12 cellular contexts compared by ENCODE assay signal in genomic region chr17:15377200-15377599, GRCh38. TPM values are rescaled to one million over a fixed set of nuclear protein-coding genes. Genes with fewer than 3 reads are reported as not detected.
DNase-seq lines count a peak whose midpoint lies in the region; ATAC-seq, FAIRE-seq and TF ChIP-seq lines count a peak whose summit lies in the region.
"Had no signal": no experiment of that assay in that cellular context is flagged by ENCODE, and none has a peak within 500 bp of the region (broad histone marks: within the 10 kb centered on the region; RNA-seq: fewer than 3 reads in every experiment).

No MANE protein-coding gene starts in this region.

- H3K4me1 Mint-ChIP-seq in astrocyte (ENCODE audit: low read depth, unreplicated experiment) = peaks cover 9% of the 10 kb centered on the region
- H3K4me1 Mint-ChIP-seq: activated naive CD8-positive, alpha-beta T cell treated with anti-CD3 and anti-CD28 coated beads, Interleukin-2, amount 10 ng/mL, durations not matched to agents 7 days and 5 days had no signal

- H3K4me3 ChIP-seq in astrocyte (ENCODE audit: insufficient read depth, low read depth, low read length) (peak overlapping the region; percentile 42), hepatocyte (no peak overlapping the region), Peyer's patch (no peak overlapping the region)

- peak; percentile 39 for DNase-seq in H54 (ENCODE audit: insufficient read length, low spot score)
- peak; percentile 77 for DNase-seq in astrocyte (ENCODE audit: low read depth)
- peak; percentile 31 for DNase-seq in hepatocyte (ENCODE audit: low spot score)
- peak in 2 of 49 donors; percentile 17 to 49 for DNase-seq in substantia nigra (lab: John Stamatoyannopoulos, UW)
- no peak for DNase-seq in foreskin melanocyte
- no peak for DNase-seq in activated T-cell treated with anti-CD3 and anti-CD28 coated beads, Interleukin-2, amount 50 U/mL, for 48 hours
- DNase-seq in Peyer's patch = no peak
- DNase-seq: activated naive CD8-positive, alpha-beta T cell treated with anti-CD3 and anti-CD28 coated beads, Interleukin-2, amount 10 ng/mL, durations not matched to agents 7 days and 5 days; NCI-H526 had no signal

- peak overlapping the region; percentile 61 for H2AFZ ChIP-seq in astrocyte (ENCODE audit: low read depth, low read length)
- no peak overlapping the region for H2AFZ ChIP-seq in hepatocyte

- H3K36me3 ChIP-seq in astrocyte (ENCODE audit: insufficient read depth, low read length) = no peaks in the 10 kb centered on the region
- no peaks in the 10 kb centered on the region for H3K36me3 ChIP-seq in hepatocyte (replicated peaks; ENCODE audit: insufficient read depth, low read depth)
- no peaks in the 10 kb centered on the region for H3K36me3 ChIP-seq in Peyer's patch

- peaks cover 16% of the 10 kb centered on the region for H3K4me1 ChIP-seq in astrocyte (ENCODE audit: insufficient read depth, low read length)
- H3K4me1 ChIP-seq in hepatocyte (ENCODE audit: insufficient read depth) = peaks cover 6% of the 10 kb centered on the region
- no peaks in the 10 kb centered on the region for H3K4me1 ChIP-seq in Peyer's patch

- no peak for TF ChIP-seq POLR2A in H54 (IDR thresholded peaks at IDR 0.05; ENCODE audit: low read depth, low read length)
- TF ChIP-seq POLR2A in Peyer's patch (IDR thresholded peaks at IDR 0.05) = no peak

- H3K4me3 Mint-ChIP-seq in astrocyte (ENCODE audit: unreplicated experiment) = peak overlapping the region; percentile 70
- H3K4me3 Mint-ChIP-seq: activated naive CD8-positive, alpha-beta T cell treated with anti-CD3 and anti-CD28 coated beads, Interleukin-2, amount 10 ng/mL, durations not matched to agents 7 days and 5 days had no signal

- H3K27me3 Mint-ChIP-seq in astrocyte (ENCODE audit: low read depth, unreplicated experiment) = no peaks in the 10 kb centered on the region

- H3K9me3 Mint-ChIP-seq in astrocyte (ENCODE audit: unreplicated experiment) = no peaks in the 10 kb centered on the region
- H3K9me3 Mint-ChIP-seq: activated naive CD8-positive, alpha-beta T cell treated with anti-CD3 and anti-CD28 coated beads, Interleukin-2, amount 10 ng/mL, durations not matched to agents 7 days and 5 days had no signal

- H3K36me3 Mint-ChIP-seq in astrocyte (ENCODE audit: low read depth, unreplicated experiment) = no peaks in the 10 kb centered on the region
- H3K36me3 Mint-ChIP-seq: activated naive CD8-positive, alpha-beta T cell treated with anti-CD3 and anti-CD28 coated beads, Interleukin-2, amount 10 ng/mL, durations not matched to agents 7 days and 5 days had no signal

- TF ChIP-seq CTCF in astrocyte (IDR thresholded peaks at IDR 0.05; ENCODE audit: insufficient read depth, low read depth, low read length) (peak; percentile 35), hepatocyte (IDR thresholded peaks at IDR 0.05; ENCODE audit: poor library complexity) (no peak), Peyer's patch (IDR thresholded peaks at IDR 0.05) (peak in 1 of 6 experiments; percentile 15)

- peak; percentile 50 for FAIRE-seq in H54 (lab: Jason Lieb, UNC)
- FAIRE-seq in astrocyte (lab: Jason Lieb, UNC) = no peak

- H3K79me2 ChIP-seq in astrocyte (ENCODE audit: insufficient read depth, low read length) (no peaks in the 10 kb centered on the region), hepatocyte (no peaks in the 10 kb centered on the region)

- H3K9me2 ChIP-seq in hepatocyte (replicated peaks; ENCODE audit: insufficient read depth) = no peaks in the 10 kb centered on the region

- H3K4me2 ChIP-seq in astrocyte (ENCODE audit: low read length) (peak overlapping the region; percentile 85), hepatocyte (peak overlapping the region; percentile 55)

- H3K27me3 ChIP-seq in astrocyte (ENCODE audit: insufficient read depth, low read length) (no peaks in the 10 kb centered on the region), hepatocyte (no peaks in the 10 kb centered on the region), Peyer's patch (no peaks in the 10 kb centered on the region)

- H3K9me3 ChIP-seq in astrocyte (ENCODE audit: insufficient read depth, low read depth, low read length) = no peaks in the 10 kb centered on the region
- H3K9me3 ChIP-seq in hepatocyte (ENCODE audit: low read depth) = no peaks in the 10 kb centered on the region
- H3K9me3 ChIP-seq in Peyer's patch = no peaks in the 10 kb centered on the region

- ATAC-seq in HG02938 (IDR thresholded peaks at IDR 0.05; ENCODE audit: unreplicated experiment) = no peak

- H3K27ac ChIP-seq in astrocyte (ENCODE audit: low read depth, low read length) (peak overlapping the region; percentile 74), hepatocyte (peak overlapping the region; percentile 82), substantia nigra (ENCODE audit: low read depth, low read length, poor library complexity, severe bottlenecking) (peak overlapping the region; percentile 84), Peyer's patch (peak overlapping the region in 1 of 4 donors; percentile 5)

- H3K9ac ChIP-seq in astrocyte (ENCODE audit: low read length) = peak overlapping the region; percentile 62

- 88% methylated on average over 4 of the region's 4 CpGs for WGBS in hepatocyte (ENCODE audit: low lambda C conversion rate, missing lambda C conversion rate)

- no peaks in the 10 kb centered on the region for H4K20me1 ChIP-seq in astrocyte (ENCODE audit: insufficient read depth, low read length)
- no peaks in the 10 kb centered on the region for H4K20me1 ChIP-seq in hepatocyte (ENCODE audit: insufficient read depth, poor library complexity, severe bottlenecking)

- H3K27ac Mint-ChIP-seq in astrocyte (ENCODE audit: unreplicated experiment) = peak overlapping the region; percentile 59
- H3K27ac Mint-ChIP-seq: activated naive CD8-positive, alpha-beta T cell treated with anti-CD3 and anti-CD28 coated beads, Interleukin-2, amount 10 ng/mL, durations not matched to agents 7 days and 5 days had no signal

RNA-seq across cellular contexts. Expression of gene TEKT3, which starts 35.8 kb away (rescaled TPM):
- not detected in 2 replicates for total RNA-seq in astrocyte
- total RNA-seq in hepatocyte = 1.9 TPM in 1 of 2 replicates, not detected in the other
- 0.41 and 0.45 TPM in 2 replicates for polyA plus RNA-seq in hepatocyte
- 1 to 10 TPM in 2 of 4 donors, not detected in 2; 2.5 to 3.9 TPM for total RNA-seq in Peyer's patch
- total RNA-seq: activated naive CD8-positive, alpha-beta T cell treated with anti-CD3 and anti-CD28 coated beads, Interleukin-2, amount 10 ng/mL, durations not matched to agents 7 days and 5 days; T-helper 1 cell treated with Interleukin-12 subunit alpha and Interleukin-12 subunit beta and Interleukin-4 antibody, amounts not matched to agents 30 ng/mL and 1 ng/mL, for 36 hours had no signal
- polyA plus RNA-seq: liver had no signal

Comparison
In these comparisons a context has a peak if more than half of its experiments do, and no peak if none do; other contexts are left out.
1. DNase-seq: peak in H54 (single experiment), astrocyte (single experiment) and hepatocyte (single experiment); none in foreskin melanocyte (single experiment), activated T-cell treated with anti-CD3 and anti-CD28 coated beads, Interleukin-2, amount 50 U/mL, for 48 hours (0 of 2) and Peyer's patch (0 of 3).